In the genomic region with DNA sequence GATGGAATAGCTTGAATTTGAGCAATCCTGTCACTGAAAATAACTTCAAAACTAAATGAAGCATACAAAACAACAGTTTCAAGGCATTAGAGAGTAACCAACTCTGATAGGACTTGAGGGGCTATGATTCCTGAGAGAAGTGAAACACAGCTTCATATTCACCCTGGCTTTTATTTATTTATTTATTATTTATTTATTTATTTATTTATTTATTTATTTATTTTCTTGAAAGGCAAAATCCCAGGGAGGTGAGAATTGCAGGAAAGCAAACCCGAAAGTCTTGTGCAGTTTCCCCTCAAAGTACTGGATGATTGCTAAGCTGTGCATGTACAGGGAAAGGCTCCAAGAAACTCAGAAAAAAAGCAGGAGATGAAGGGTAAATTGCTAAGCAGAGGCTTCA, we compare ENCODE assay signal across 11 cellular contexts.
"Had no signal": no experiment of that assay in that cellular context is flagged by ENCODE, and none has a peak within 500 bp of the region (broad histone marks: within the 10 kb centered on the region; RNA-seq: fewer than 3 reads in every experiment).

No MANE protein-coding gene starts in this region.

- DNase-seq: GM23248, GOT3, H7, H9, HCEC 1CT, HFFc6 had no signal

- H3K4me3 ChIP-seq: GM23248, GM23338, HAP-1 had no signal

- FAIRE-seq: H1, H54 had no signal

- ATAC-seq: GM23338, HCT116 had no signal

- H3K9me3 Mint-ChIP-seq: GM23338, H9, HFFc6 had no signal

- H3K36me3 ChIP-seq: HAP-1 had no signal

- H3K4me2 ChIP-seq: GM23338 had no signal

- H3K9me3 ChIP-seq: HAP-1 had no signal

- H3K27ac ChIP-seq: GM23248 had no signal

- H3K27ac Mint-ChIP-seq: GM23338, H9, HFFc6 had no signal

- H3K4me3 Mint-ChIP-seq: GM23338, H9, HFFc6 had no signal
